8 cellular contexts compared by ENCODE assay signal in genomic region chr2:85704800-85705679, GRCh38. TPM values are rescaled to one million over a fixed set of nuclear protein-coding genes. Genes with fewer than 3 reads are reported as not detected.
DNase-seq lines count a peak whose midpoint lies in the region; ATAC-seq and TF ChIP-seq lines count a peak whose summit lies in the region.

No MANE protein-coding gene starts in this region.

- WGBS in right lobe of liver (ENCODE audit: insufficient coverage, low coverage, low lambda C conversion rate, missing lambda C conversion rate), result 67% methylated on average over 6 of the region's 8 CpGs

- H3K27ac Mint-ChIP-seq in T-helper 2 cell treated with Interferon-gamma antibody and Interleukin-4, amounts not matched to agents 5 μg/mL and 100 μg/mL, for 36 hours, result peak overlapping the region; percentile 89

- H3K36me3 Mint-ChIP-seq in T-helper 2 cell treated with Interferon-gamma antibody and Interleukin-4, amounts not matched to agents 5 μg/mL and 100 μg/mL, for 36 hours (ENCODE audit: low read depth), result no peaks in the 10 kb centered on the region

- no peak overlapping the region for H3K4me3 ChIP-seq in right lobe of liver

- peak overlapping the region; percentile 78 to 91 (median 84) for H3K27ac ChIP-seq in right lobe of liver

- peak overlapping the region; percentile 63 for H3K4me3 Mint-ChIP-seq in T-helper 2 cell treated with Interferon-gamma antibody and Interleukin-4, amounts not matched to agents 5 μg/mL and 100 μg/mL, for 36 hours

- peaks cover 17% of the 10 kb centered on the region for H3K27me3 Mint-ChIP-seq in T-helper 2 cell treated with Interferon-gamma antibody and Interleukin-4, amounts not matched to agents 5 μg/mL and 100 μg/mL, for 36 hours (ENCODE audit: low read depth)

- H3K4me1 ChIP-seq in right lobe of liver, result peaks cover 0 to 59% (median 27%) of the 10 kb centered on the region in 4 donors

- no peaks in the 10 kb centered on the region for H3K9me3 ChIP-seq in right lobe of liver

- H3K9me3 Mint-ChIP-seq in T-helper 2 cell treated with Interferon-gamma antibody and Interleukin-4, amounts not matched to agents 5 μg/mL and 100 μg/mL, for 36 hours, result no peaks in the 10 kb centered on the region

- no peak for TF ChIP-seq POLR2A in right lobe of liver (IDR thresholded peaks at IDR 0.05)

- peak; percentile 42 for DNase-seq in T-helper 2 cell treated with Interferon-gamma antibody and Interleukin-4, amounts not matched to agents 5 μg/mL and 100 μg/mL, for 36 hours (ENCODE audit: low spot score)
- DNase-seq in right lobe of liver (no peak), NCI-H146 treated with DMSO at 0.1 percent for 48 hours (lab: John Stamatoyannopoulos, UW; ENCODE audit: unreplicated experiment) (no peak)

- no peaks in the 10 kb centered on the region for H3K27me3 ChIP-seq in right lobe of liver

- intact Hi-C loops in right lobe of liver (cut with DNase I), result no loop called here

- H3K4me1 Mint-ChIP-seq in T-helper 2 cell treated with Interferon-gamma antibody and Interleukin-4, amounts not matched to agents 5 μg/mL and 100 μg/mL, for 36 hours (ENCODE audit: low read depth), result peaks cover 56% of the 10 kb centered on the region

- ATAC-seq in GM18517 (IDR thresholded peaks at IDR 0.05; ENCODE audit: unreplicated experiment) (peak; percentile 48), HG02885 (IDR thresholded peaks at IDR 0.05; ENCODE audit: poor library complexity, unreplicated experiment) (peak; percentile 64), right lobe of liver (peak in 1 of 4 donors; percentile 6), HG02840 (IDR thresholded peaks at IDR 0.05; ENCODE audit: low FRiP score, unreplicated experiment) (no peak), GM18519 (IDR thresholded peaks at IDR 0.05; ENCODE audit: low FRiP score, unreplicated experiment) (no peak), HG03457 (IDR thresholded peaks at IDR 0.05; ENCODE audit: unreplicated experiment) (no peak)

- no peaks in the 10 kb centered on the region for H3K36me3 ChIP-seq in right lobe of liver

- no peak for TF ChIP-seq CTCF in right lobe of liver (IDR thresholded peaks at IDR 0.05)

RNA-seq across cellular contexts. Expression of gene GNLY, which starts 10.9 kb away (rescaled TPM):
- total RNA-seq in right lobe of liver, result 1 to 10 TPM in 5 of 6 experiments, under 1 TPM in 1; 0.92 to 3.1 (median 1.6) TPM

RNA-seq across cellular contexts. Expression of gene SFTPB, which starts 37.0 kb away (rescaled TPM):
- 1 to 10 TPM in 1 of 6 experiments, under 1 TPM in 3, not detected in 2; 0.06 to 1.1 (median 0.79) TPM for total RNA-seq in right lobe of liver

RNA-seq across cellular contexts. Expression of gene ATOH8, which starts 48.8 kb away (rescaled TPM):
- total RNA-seq in right lobe of liver, result 10 to 100 TPM in 4 of 6 experiments, 1 to 10 TPM in 2; 5.3 to 78.0 (median 46.2) TPM

Comparison
In these comparisons a context has a peak if more than half of its experiments do, and no peak if none do; other contexts are left out.
1. ATAC-seq: peak in GM18517 (single experiment) and HG02885 (single experiment); none in HG02840 (single experiment), GM18519 (single experiment) and HG03457 (single experiment).